Comparison of ENCODE assay signal across 10 cellular contexts in the genomic region with DNA sequence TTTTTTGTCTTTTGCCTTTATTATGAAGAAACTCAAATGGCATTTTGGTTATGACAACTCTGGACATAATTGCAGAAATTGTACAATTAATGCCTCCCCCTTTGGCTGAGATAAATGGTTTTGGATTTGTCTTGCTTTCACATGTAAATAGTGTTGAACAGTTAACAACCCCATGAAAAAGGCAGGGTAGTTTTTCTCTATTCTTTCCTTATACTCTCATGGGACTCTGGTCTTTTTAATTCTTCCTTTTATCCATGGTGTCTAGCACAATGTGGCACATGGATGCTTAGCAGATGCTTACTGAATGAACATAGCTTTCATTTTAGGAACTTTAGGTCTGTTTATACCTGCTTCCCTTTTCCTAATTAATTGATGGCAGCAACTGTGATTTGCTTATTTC.
DNase-seq lines count a peak whose midpoint lies in the region; ATAC-seq and TF ChIP-seq lines count a peak whose summit lies in the region.
"Had no signal": no experiment of that assay in that cellular context is flagged by ENCODE, and none has a peak within 500 bp of the region (broad histone marks: within the 10 kb centered on the region; RNA-seq: fewer than 3 reads in every experiment).

No MANE protein-coding gene starts in this region.

- peak overlapping the region; percentile 18 for H3K27ac Mint-ChIP-seq in activated T-helper 2 cell treated with anti-CD3 and anti-CD28 coated beads, Interferon-gamma antibody, Interleukin-2, Interleukin-4, amounts not matched to agents 10 μg/mL and 5 μg/mL and 100 μg/mL, durations not matched to agents 14 hours and 24 hours and 36 hours
- H3K27ac Mint-ChIP-seq in chondrocyte (ENCODE audit: unreplicated experiment) (no peak overlapping the region), endothelial cell (ENCODE audit: unreplicated experiment) (no peak overlapping the region)

- H3K27me3 Mint-ChIP-seq in activated T-helper 2 cell treated with anti-CD3 and anti-CD28 coated beads, Interferon-gamma antibody, Interleukin-2, Interleukin-4, amounts not matched to agents 10 μg/mL and 5 μg/mL and 100 μg/mL, durations not matched to agents 14 hours and 24 hours and 36 hours (ENCODE audit: low read depth): no peaks in the 10 kb centered on the region
- H3K27me3 Mint-ChIP-seq in chondrocyte (ENCODE audit: low read depth) (no peaks in the 10 kb centered on the region), endothelial cell (ENCODE audit: unreplicated experiment) (peaks cover 1% of the 10 kb centered on the region)

- H3K4me1 ChIP-seq in right atrium auricular region (peaks cover 0 to 85% of the 10 kb centered on the region in 2 donors), muscle layer of colon (ENCODE audit: insufficient read depth, low read length) (peaks cover 46% of the 10 kb centered on the region)

- H3K4me1 Mint-ChIP-seq in activated T-helper 2 cell treated with anti-CD3 and anti-CD28 coated beads, Interferon-gamma antibody, Interleukin-2, Interleukin-4, amounts not matched to agents 10 μg/mL and 5 μg/mL and 100 μg/mL, durations not matched to agents 14 hours and 24 hours and 36 hours (ENCODE audit: low read depth): peaks cover 55% of the 10 kb centered on the region
- H3K4me1 Mint-ChIP-seq in chondrocyte (ENCODE audit: low read depth) (peaks cover 38% of the 10 kb centered on the region), endothelial cell (ENCODE audit: unreplicated experiment) (peaks cover 24% of the 10 kb centered on the region)

- ATAC-seq in GM21381 (IDR thresholded peaks at IDR 0.05; ENCODE audit: unreplicated experiment) (no peak), GM19023 (IDR thresholded peaks at IDR 0.05; ENCODE audit: unreplicated experiment) (no peak)

- no peaks in the 10 kb centered on the region for H3K9me3 Mint-ChIP-seq in activated T-helper 2 cell treated with anti-CD3 and anti-CD28 coated beads, Interferon-gamma antibody, Interleukin-2, Interleukin-4, amounts not matched to agents 10 μg/mL and 5 μg/mL and 100 μg/mL, durations not matched to agents 14 hours and 24 hours and 36 hours
- H3K9me3 Mint-ChIP-seq in chondrocyte (ENCODE audit: low read depth) (no peaks in the 10 kb centered on the region), endothelial cell (ENCODE audit: unreplicated experiment) (no peaks in the 10 kb centered on the region)
- H3K9me3 Mint-ChIP-seq: neural crest cell had no signal

- H3K27ac ChIP-seq in right atrium auricular region: peak overlapping the region; percentile 40 to 41
- peak overlapping the region; percentile 21 for H3K27ac ChIP-seq in muscle layer of colon (ENCODE audit: low read depth, low read length)

- peak overlapping the region in 1 of 2 donors; percentile 7 for H3K4me3 ChIP-seq in right atrium auricular region
- H3K4me3 ChIP-seq in muscle layer of colon (ENCODE audit: low read depth in 1 of 2, low read length in 2 of 2): peak overlapping the region; percentile 4 to 18

- H3K9me3 ChIP-seq in right atrium auricular region (no peaks in the 10 kb centered on the region), muscle layer of colon (ENCODE audit: low read length) (no peaks in the 10 kb centered on the region)

- no peak overlapping the region for H3K4me3 Mint-ChIP-seq in activated T-helper 2 cell treated with anti-CD3 and anti-CD28 coated beads, Interferon-gamma antibody, Interleukin-2, Interleukin-4, amounts not matched to agents 10 μg/mL and 5 μg/mL and 100 μg/mL, durations not matched to agents 14 hours and 24 hours and 36 hours (ENCODE audit: low read depth)
- H3K4me3 Mint-ChIP-seq in chondrocyte (ENCODE audit: unreplicated experiment) (no peak overlapping the region), endothelial cell (ENCODE audit: unreplicated experiment) (no peak overlapping the region)

- peaks cover 42% of the 10 kb centered on the region for H3K36me3 Mint-ChIP-seq in activated T-helper 2 cell treated with anti-CD3 and anti-CD28 coated beads, Interferon-gamma antibody, Interleukin-2, Interleukin-4, amounts not matched to agents 10 μg/mL and 5 μg/mL and 100 μg/mL, durations not matched to agents 14 hours and 24 hours and 36 hours (ENCODE audit: low read depth)
- H3K36me3 Mint-ChIP-seq in chondrocyte (ENCODE audit: low read depth): no peaks in the 10 kb centered on the region
- H3K36me3 Mint-ChIP-seq in endothelial cell (ENCODE audit: low read depth, unreplicated experiment): peaks cover under 1% of the 10 kb centered on the region

- intact Hi-C loops in cardiac septum (cut with DNase I): no loop called here
- intact Hi-C loops in activated T-helper 2 cell treated with anti-CD3 and anti-CD28 coated beads, Interferon-gamma antibody, Interleukin-2, Interleukin-4, amounts not matched to agents 10 μg/mL and 5 μg/mL and 100 μg/mL, durations not matched to agents 14 hours and 24 hours and 36 hours (cut with micrococcal nuclease): loop anchor here (5.0 kb wide), 1 partner anchor 35 kb away; no protein-coding TSS in a partner anchor

- TF ChIP-seq CTCF in right atrium auricular region (IDR thresholded peaks at IDR 0.05) (no peak), chondrocyte (IDR thresholded peaks at IDR 0.05) (no peak), endothelial cell (IDR thresholded peaks at IDR 0.05; ENCODE audit: unreplicated experiment) (no peak)

- DNase-seq in right atrium auricular region (ENCODE audit: low spot score) (no peak), cardiac septum (ENCODE audit: low spot score) (no peak), chondrocyte (ENCODE audit: low spot score) (no peak), endothelial cell (ENCODE audit: low spot score) (no peak)
- DNase-seq in activated T-helper 2 cell treated with anti-CD3 and anti-CD28 coated beads, Interferon-gamma antibody, Interleukin-2, Interleukin-4, amounts not matched to agents 10 μg/mL and 5 μg/mL and 100 μg/mL, durations not matched to agents 14 hours and 24 hours and 36 hours (ENCODE audit: low spot score): no peak
- DNase-seq: cerebellar nuclear complex had no signal

- H3K9ac ChIP-seq in muscle layer of colon (ENCODE audit: low read length): peak overlapping the region; percentile 0

- H3K27me3 ChIP-seq in right atrium auricular region: no peaks in the 10 kb centered on the region
- H3K27me3 ChIP-seq in muscle layer of colon (ENCODE audit: control insufficient read depth in 1 of 2, insufficient read depth in 2 of 2, low read length in 2 of 2): no peaks in the 10 kb centered on the region

- H3K36me3 ChIP-seq in right atrium auricular region: no peaks in the 10 kb centered on the region
- H3K36me3 ChIP-seq in muscle layer of colon (ENCODE audit: insufficient read depth, low read length): no peaks in the 10 kb centered on the region
